3 cellular contexts compared by ENCODE assay signal in the genomic region with DNA sequence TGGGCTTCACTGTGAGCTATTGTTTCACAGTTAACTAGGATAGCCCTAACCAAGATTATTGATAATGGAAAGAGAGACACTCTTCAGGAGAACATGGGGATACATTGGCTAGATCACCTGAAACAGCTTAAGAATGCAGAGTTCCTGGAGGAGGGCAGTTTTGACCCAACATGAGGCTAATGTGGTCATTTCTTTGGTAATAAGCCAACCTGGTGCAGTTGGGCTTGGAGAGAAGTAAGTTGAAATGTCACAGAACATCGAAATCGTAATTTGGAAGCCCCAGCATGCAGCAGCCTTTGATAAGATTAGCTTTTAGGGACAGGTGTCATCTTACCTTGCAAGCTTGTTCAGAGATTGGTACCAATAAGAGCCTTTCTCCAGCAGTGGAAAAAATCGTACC.
"Had no signal": no experiment of that assay in that cellular context is flagged by ENCODE, and none has a peak within 500 bp of the region (broad histone marks: within the 10 kb centered on the region; RNA-seq: fewer than 3 reads in every experiment).

No MANE protein-coding gene starts in this region.

- DNase-seq: GDM1, GF-D8 had no signal

- H3K4me3 ChIP-seq: GM12878 had no signal
